1 cellular context compared by ENCODE assay signal in genomic region chr13:24681930-24682329, GRCh38.
TF ChIP-seq lines count a peak whose summit lies in the region.

No MANE protein-coding gene starts in this region.

TF ChIP-seq in HEK293, 187 proteins besides CTCF, POLR2A, EP300 and RAD21 (continued from another document):
- peak; percentile 76 for TF ChIP-seq ZSCAN4 (tag by site-specific recombination; IDR thresholded peaks at IDR 0.05)
- TF ChIP-seq FEZF1 (tag by site-specific recombination; IDR thresholded peaks at IDR 0.05): 0 out of 2 replicates have a peak, but pooled peaks have one; percentile 3
- peak; percentile 86 for TF ChIP-seq ZNF18 (tag by site-specific recombination; IDR thresholded peaks at IDR 0.05)
TF ChIP-seq in HEK293: peak in this region for 5.
